ENCODE assay signal across 8 cellular contexts in the genomic region with DNA sequence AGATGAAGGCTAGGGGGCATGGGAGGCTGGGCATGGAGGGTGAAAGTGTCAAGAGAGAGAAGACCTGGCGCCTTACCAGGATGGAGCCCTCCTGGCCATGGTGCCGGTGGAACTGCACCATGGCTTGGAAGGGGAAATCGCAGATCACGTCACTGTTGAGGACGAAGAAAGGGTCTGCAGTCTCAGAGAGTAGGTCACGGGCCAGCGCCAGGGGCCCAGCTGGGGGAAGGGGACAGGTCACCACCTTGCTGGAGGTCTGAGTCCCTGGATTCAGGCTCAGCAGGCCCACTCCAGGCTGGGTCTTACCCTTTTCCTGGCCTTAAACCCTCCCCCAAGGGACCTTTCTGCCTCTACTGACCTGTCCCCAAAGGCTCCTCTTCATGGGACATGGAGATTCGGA. TPM values are rescaled to one million over a fixed set of nuclear protein-coding genes. Genes with fewer than 3 reads are reported as not detected.
DNase-seq lines count a peak whose midpoint lies in the region; ATAC-seq and TF ChIP-seq lines count a peak whose summit lies in the region.

No MANE protein-coding gene starts in this region.

- TF ChIP-seq CTCF in HFFc6 (IDR thresholded peaks at IDR 0.05) = no peak

- peaks cover 36% of the 10 kb centered on the region for H3K36me3 Mint-ChIP-seq in HFFc6 (ENCODE audit: low read depth)
- peaks cover 6% of the 10 kb centered on the region in 2 donors for H3K36me3 Mint-ChIP-seq in activated naive CD4-positive, alpha-beta T cell treated with anti-CD3 and anti-CD28 coated beads, Interleukin-2, amount 50 U/mL, for 72 hours
- peaks cover 32 to 53% of the 10 kb centered on the region in 2 donors for H3K36me3 Mint-ChIP-seq in stimulated activated naive B cell treated with anti-CD40 and anti-IgM and Interleukin-4, amounts not matched to agents 10 μg/mL and 1 μg/mL and 100 μg/mL, for 72 hours

- H3K4me1 Mint-ChIP-seq in HFFc6 (ENCODE audit: low read depth) = peaks cover 36% of the 10 kb centered on the region
- H3K4me1 Mint-ChIP-seq in stimulated activated naive B cell treated with anti-CD40 and anti-IgM and Interleukin-4, amounts not matched to agents 10 μg/mL and 1 μg/mL and 100 μg/mL, for 72 hours = peaks cover 48 to 78% of the 10 kb centered on the region in 2 donors

- peaks cover 20% of the 10 kb centered on the region for H3K27me3 Mint-ChIP-seq in HFFc6 (ENCODE audit: insufficient read depth)
- H3K27me3 Mint-ChIP-seq in stimulated activated naive B cell treated with anti-CD40 and anti-IgM and Interleukin-4, amounts not matched to agents 10 μg/mL and 1 μg/mL and 100 μg/mL, for 72 hours = no peaks in the 10 kb centered on the region

- peak overlapping the region; percentile 98 for H3K27ac Mint-ChIP-seq in HFFc6
- peak overlapping the region; percentile 97 to 100 for H3K27ac Mint-ChIP-seq in activated naive CD4-positive, alpha-beta T cell treated with anti-CD3 and anti-CD28 coated beads, Interleukin-2, amount 50 U/mL, for 72 hours
- peak overlapping the region; percentile 100 for H3K27ac Mint-ChIP-seq in stimulated activated naive B cell treated with anti-CD40 and anti-IgM and Interleukin-4, amounts not matched to agents 10 μg/mL and 1 μg/mL and 100 μg/mL, for 72 hours

- ATAC-seq in activated naive CD4-positive, alpha-beta T cell treated with anti-CD3 and anti-CD28 coated beads, Interleukin-2, amount 50 U/mL, for 72 hours = no peak
- ATAC-seq in stimulated activated naive B cell treated with anti-CD40 and anti-IgM and Interleukin-4, amounts not matched to agents 10 μg/mL and 1 μg/mL and 100 μg/mL, for 72 hours (replicated peaks) = no peak
- no peak for ATAC-seq in GM18520 (IDR thresholded peaks at IDR 0.05; ENCODE audit: unreplicated experiment)

- peak overlapping the region; percentile 86 for H3K4me3 ChIP-seq in iPS-18c (ENCODE audit: insufficient read depth, low read depth, low read length)

- peak overlapping the region; percentile 97 for H3K4me3 Mint-ChIP-seq in HFFc6
- H3K4me3 Mint-ChIP-seq in stimulated activated naive B cell treated with anti-CD40 and anti-IgM and Interleukin-4, amounts not matched to agents 10 μg/mL and 1 μg/mL and 100 μg/mL, for 72 hours = peak overlapping the region; percentile 88 to 95

- no peaks in the 10 kb centered on the region for H3K9me3 ChIP-seq in iPS-18c (ENCODE audit: control insufficient read depth, insufficient read depth, low read length)

- H3K9me3 Mint-ChIP-seq in HFFc6 = peaks cover 5% of the 10 kb centered on the region; the same call in 1 of the 2 replicates
- H3K9me3 Mint-ChIP-seq in activated naive CD4-positive, alpha-beta T cell treated with anti-CD3 and anti-CD28 coated beads, Interleukin-2, amount 50 U/mL, for 72 hours = no peaks in the 10 kb centered on the region
- peaks cover 0 to 3% of the 10 kb centered on the region in 2 donors for H3K9me3 Mint-ChIP-seq in stimulated activated naive B cell treated with anti-CD40 and anti-IgM and Interleukin-4, amounts not matched to agents 10 μg/mL and 1 μg/mL and 100 μg/mL, for 72 hours

- DNase-seq in HFFc6 = no peak
- DNase-seq in activated naive CD4-positive, alpha-beta T cell treated with anti-CD3 and anti-CD28 coated beads, Interleukin-2, amount 50 U/mL, for 72 hours (ENCODE audit: low spot score in 2 of 2) = no peak
- no peak for DNase-seq in stimulated activated naive B cell treated with anti-CD40 and anti-IgM and Interleukin-4, amounts not matched to agents 10 μg/mL and 1 μg/mL and 100 μg/mL, for 72 hours
- no peak for DNase-seq in AG20443 (ENCODE audit: low spot score)
- no peak for DNase-seq in NCI-H2227 (lab: John Stamatoyannopoulos, UW; ENCODE audit: unreplicated experiment)
- no peak for DNase-seq in NK-92 treated with Interleukin-12 subunit alpha and Interleukin-12 subunit beta, amount 100 ng/mL, for 24 hours (lab: John Stamatoyannopoulos, UW)

RNA-seq across cellular contexts. Expression of gene GMPPB, which starts 0.9 kb away (rescaled TPM):
- total RNA-seq in HFFc6 (2021; fragmentation: NEBNext Ultra II Directional; extraction: Animal tissue kit (Norgen Biotek cat#: 25700)) = 10 to 100 TPM; 30.5 to 39.4 (median 34.8) TPM
- total RNA-seq in activated naive CD4-positive, alpha-beta T cell treated with anti-CD3 and anti-CD28 coated beads, Interleukin-2, amount 50 U/mL, for 72 hours = 10 to 100 TPM; 29.9 to 31.6 TPM

RNA-seq across cellular contexts. Expression of gene AMIGO3, which starts 3.4 kb away (rescaled TPM):
- total RNA-seq in HFFc6 (2021; fragmentation: NEBNext Ultra II Directional; extraction: Animal tissue kit (Norgen Biotek cat#: 25700)) = under 1 TPM in 2 of 6 experiments, not detected in 4; 0.43 to 0.61 TPM
- not detected for total RNA-seq in activated naive CD4-positive, alpha-beta T cell treated with anti-CD3 and anti-CD28 coated beads, Interleukin-2, amount 50 U/mL, for 72 hours

RNA-seq across cellular contexts. Expression of gene RNF123, which starts 33.5 kb away (rescaled TPM):
- 10 to 100 TPM; 35.3 to 44.2 (median 39.8) TPM for total RNA-seq in HFFc6 (2021; fragmentation: NEBNext Ultra II Directional; extraction: Animal tissue kit (Norgen Biotek cat#: 25700))
- 10 to 100 TPM; 25.5 to 34.0 TPM for total RNA-seq in activated naive CD4-positive, alpha-beta T cell treated with anti-CD3 and anti-CD28 coated beads, Interleukin-2, amount 50 U/mL, for 72 hours

RNA-seq across cellular contexts. Expression of gene MST1, which starts 33.6 kb away (rescaled TPM):
- total RNA-seq in HFFc6 (2021; fragmentation: NEBNext Ultra II Directional; extraction: Animal tissue kit (Norgen Biotek cat#: 25700)) = 1 to 10 TPM; 3.4 to 7.4 (median 4.8) TPM
- 10 to 100 TPM; 11.8 to 15.9 TPM for total RNA-seq in activated naive CD4-positive, alpha-beta T cell treated with anti-CD3 and anti-CD28 coated beads, Interleukin-2, amount 50 U/mL, for 72 hours

RNA-seq across cellular contexts. Expression of gene APEH, which starts 48.7 kb away (rescaled TPM):
- total RNA-seq in HFFc6 (2021; fragmentation: NEBNext Ultra II Directional; extraction: Animal tissue kit (Norgen Biotek cat#: 25700)) = 100 to 1,000 TPM in 5 of 6 experiments, 10 to 100 TPM in 1; 98.5 to 126 (median 112) TPM
- total RNA-seq in activated naive CD4-positive, alpha-beta T cell treated with anti-CD3 and anti-CD28 coated beads, Interleukin-2, amount 50 U/mL, for 72 hours = 100 to 1,000 TPM; 137 to 164 TPM
